Comparison of ENCODE assay signal across 8 cellular contexts in genomic region chrX:47540754-47541538, GRCh38.
A peak's percentile ranks its signal among the peaks of the same experiment; 100 is the strongest.
DNase-seq lines count a peak whose midpoint lies in the region; ATAC-seq, FAIRE-seq and TF ChIP-seq lines count a peak whose summit lies in the region.

No MANE protein-coding gene starts in this region.

- no peaks in the 10 kb centered on the region for H3K9me3 Mint-ChIP-seq in stimulated activated effector memory CD8-positive, alpha-beta T cell treated with anti-CD3 and anti-CD28 coated beads, Interleukin-12 subunit alpha, Interleukin-12 subunit beta, amount 100 ng/mL, for 72 hours

- no peak overlapping the region for H3K4me2 ChIP-seq in KMS-11

- H3K4me3 ChIP-seq in KMS-11 (IDR thresholded peaks at IDR 0.05; ENCODE audit: insufficient read depth, low read depth, low read length), result no peak overlapping the region

- H3K36me3 ChIP-seq in KMS-11 (ENCODE audit: insufficient read depth), result no peaks in the 10 kb centered on the region

- no peak overlapping the region for H3K27ac ChIP-seq in KMS-11

- peak; percentile 40 for TF ChIP-seq CTCF in D721Med (IDR thresholded peaks at IDR 0.05; ENCODE audit: insufficient read depth, missing control alignments)
- 0 out of 2 replicates have a peak, but pooled peaks have one; percentile 20 for TF ChIP-seq CTCF in KMS-11 (conservative IDR thresholded peaks at IDR 0.05; ENCODE audit: low read depth, low read length)

- H3K79me2 ChIP-seq in KMS-11 (ENCODE audit: insufficient read depth, low read depth), result no peaks in the 10 kb centered on the region

- H4K20me1 ChIP-seq in KMS-11 (ENCODE audit: insufficient read depth), result no peaks in the 10 kb centered on the region

- H3K9ac ChIP-seq in KMS-11, result no peak overlapping the region

- H3K27ac Mint-ChIP-seq in stimulated activated effector memory CD8-positive, alpha-beta T cell treated with anti-CD3 and anti-CD28 coated beads, Interleukin-12 subunit alpha, Interleukin-12 subunit beta, amount 100 ng/mL, for 72 hours, result no peak overlapping the region

- no peaks in the 10 kb centered on the region for H3K27me3 ChIP-seq in KMS-11 (ENCODE audit: insufficient read depth, low read depth)

- no peak overlapping the region for H2AFZ ChIP-seq in KMS-11 (ENCODE audit: low read depth)

- no peaks in the 10 kb centered on the region for H3K4me1 Mint-ChIP-seq in stimulated activated effector memory CD8-positive, alpha-beta T cell treated with anti-CD3 and anti-CD28 coated beads, Interleukin-12 subunit alpha, Interleukin-12 subunit beta, amount 100 ng/mL, for 72 hours

- no peaks in the 10 kb centered on the region for H3K4me1 ChIP-seq in KMS-11 (ENCODE audit: low read depth, poor library complexity, severe bottlenecking)

- no peaks in the 10 kb centered on the region for H3K36me3 Mint-ChIP-seq in stimulated activated effector memory CD8-positive, alpha-beta T cell treated with anti-CD3 and anti-CD28 coated beads, Interleukin-12 subunit alpha, Interleukin-12 subunit beta, amount 100 ng/mL, for 72 hours

- DNase-seq in D721Med (ENCODE audit: insufficient read length, low spot score) (peak; percentile 49), OCI-M2 (lab: John Stamatoyannopoulos, UW; ENCODE audit: unreplicated experiment) (peak; percentile 87), kidney tubule cell (ENCODE audit: low spot score) (peak; percentile 88)
- no peak for DNase-seq in stimulated activated effector memory CD8-positive, alpha-beta T cell treated with anti-CD3 and anti-CD28 coated beads, Interleukin-12 subunit alpha, Interleukin-12 subunit beta, amount 100 ng/mL, for 72 hours (ENCODE audit: low spot score in 2 of 2)
- DNase-seq in activated CD4-positive, alpha-beta T cell treated with anti-CD3 and anti-CD28 coated beads for 4 hours, result no peak

- ATAC-seq in stimulated activated effector memory CD8-positive, alpha-beta T cell treated with anti-CD3 and anti-CD28 coated beads, Interleukin-12 subunit alpha, Interleukin-12 subunit beta, amount 100 ng/mL, for 72 hours, result peak; percentile 81
- no peak for ATAC-seq in HG02763 (IDR thresholded peaks at IDR 0.05; ENCODE audit: unreplicated experiment)

- FAIRE-seq in D721Med (lab: Jason Lieb, UNC) (peak; percentile 82), colon (lab: Jason Lieb, UNC) (peak; percentile 93)

- no peak overlapping the region for H3K4me3 Mint-ChIP-seq in stimulated activated effector memory CD8-positive, alpha-beta T cell treated with anti-CD3 and anti-CD28 coated beads, Interleukin-12 subunit alpha, Interleukin-12 subunit beta, amount 100 ng/mL, for 72 hours

Comparison
In these comparisons a context has a peak if more than half of its experiments do, and no peak if none do; other contexts are left out.
1. DNase-seq: peak in D721Med (single experiment), OCI-M2 (single experiment) and kidney tubule cell (single experiment); none in stimulated activated effector memory CD8-positive, alpha-beta T cell treated with anti-CD3 and anti-CD28 coated beads, Interleukin-12 subunit alpha, Interleukin-12 subunit beta, amount 100 ng/mL, for 72 hours (0 of 2) and activated CD4-positive, alpha-beta T cell treated with anti-CD3 and anti-CD28 coated beads for 4 hours (0 of 2).